In genomic region chr1:21001042-21001441, GRCh38 we compare ENCODE assay signal across 26 cellular contexts.
"Had no signal": no experiment of that assay in that cellular context is flagged by ENCODE, and none has a peak within 500 bp of the region (broad histone marks: within the 10 kb centered on the region; RNA-seq: fewer than 3 reads in every experiment).

No MANE protein-coding gene starts in this region.

- H3K27me3 ChIP-seq: ascending aorta, brain microvascular endothelial cell, heart right ventricle, left lung, pancreas, spleen, testis, transverse colon had no signal

- H3K9me3 ChIP-seq: ascending aorta, heart right ventricle, left lung, mucosa of descending colon, pancreas, spleen, testis, transverse colon had no signal

- H3K27ac ChIP-seq: ascending aorta, brain microvascular endothelial cell, heart right ventricle, left lung, pancreas, spleen, testis, transverse colon had no signal

- H3K36me3 Mint-ChIP-seq: natural killer cell treated with Interleukin-12 subunit alpha and Interleukin-12 subunit beta and Interleukin-15 and Interleukin-18, amount 100 ng/mL, for 72 hours had no signal

- H3K36me3 ChIP-seq: ascending aorta, brain microvascular endothelial cell, pancreas, transverse colon had no signal

- H3K4me3 ChIP-seq: ascending aorta, heart right ventricle, left lung, lung, mucosa of descending colon, pancreas, spleen, testis, transverse colon had no signal

- H3K27me3 Mint-ChIP-seq: activated CD4-positive, alpha-beta T cell treated with anti-CD3 and anti-CD28 coated beads for 36 hours; activated CD8-positive, alpha-beta memory T cell treated with anti-CD3 and anti-CD28 coated beads, Interleukin-2, amount 10 ng/mL, durations not matched to agents 7 days and 5 days; activated naive CD8-positive, alpha-beta T cell treated with anti-CD3 and anti-CD28 coated beads for 36 hours; natural killer cell treated with Interleukin-12 subunit alpha and Interleukin-12 subunit beta and Interleukin-15 and Interleukin-18, amount 100 ng/mL, for 72 hours had no signal

- DNase-seq: activated CD4-positive, alpha-beta T cell treated with anti-CD3 and anti-CD28 coated beads for 36 hours; activated CD4-positive, CD25-positive, alpha-beta regulatory T cell; activated CD8-positive, alpha-beta memory T cell treated with anti-CD3 and anti-CD28 coated beads, Interleukin-2, amount 10 ng/mL, durations not matched to agents 7 days and 5 days; activated CD8-positive, alpha-beta T cell treated with anti-CD3 and anti-CD28 coated beads, Interleukin-2, amount 10 ng/mL, durations not matched to agents 7 days and 5 days; activated naive CD4-positive, alpha-beta T cell treated with anti-CD3 and anti-CD28 coated beads for 36 hours; activated naive CD8-positive, alpha-beta T cell treated with anti-CD3 and anti-CD28 coated beads for 36 hours; activated T-cell treated with anti-CD3 and anti-CD28 coated beads, Interleukin-2, amount 50 U/mL, for 48 hours; brain microvascular endothelial cell; central memory CD4-positive, alpha-beta T cell; endodermal cell; foreskin fibroblast; heart right ventricle; kidney glomerular epithelial cell; left lung; mucosa of descending colon; pancreas; right cardiac atrium; spleen; stimulated activated naive CD4-positive, alpha-beta T cell treated with Interleukin-2 at 50 U/mL for 16 hours; T-helper 1 cell; testis; transverse colon had no signal

- ATAC-seq: activated CD4-positive, alpha-beta T cell treated with anti-CD3 and anti-CD28 coated beads for 36 hours; activated CD8-positive, alpha-beta memory T cell treated with anti-CD3 and anti-CD28 coated beads, Interleukin-2, amount 10 ng/mL, durations not matched to agents 7 days and 5 days; activated CD8-positive, alpha-beta T cell treated with anti-CD3 and anti-CD28 coated beads, Interleukin-2, amount 10 ng/mL, durations not matched to agents 7 days and 5 days; esophagus mucosa; left lung; mucosa of descending colon; natural killer cell treated with Interleukin-12 subunit alpha and Interleukin-12 subunit beta and Interleukin-15 and Interleukin-18, amount 100 ng/mL, for 72 hours; pancreas; right cardiac atrium had no signal

- H3K4me3 Mint-ChIP-seq: activated CD4-positive, alpha-beta T cell treated with anti-CD3 and anti-CD28 coated beads for 36 hours; activated CD8-positive, alpha-beta memory T cell treated with anti-CD3 and anti-CD28 coated beads, Interleukin-2, amount 10 ng/mL, durations not matched to agents 7 days and 5 days; activated CD8-positive, alpha-beta T cell treated with anti-CD3 and anti-CD28 coated beads, Interleukin-2, amount 10 ng/mL, durations not matched to agents 7 days and 5 days; activated naive CD4-positive, alpha-beta T cell treated with anti-CD3 and anti-CD28 coated beads for 36 hours; activated naive CD8-positive, alpha-beta T cell treated with anti-CD3 and anti-CD28 coated beads for 36 hours; endodermal cell; natural killer cell treated with Interleukin-12 subunit alpha and Interleukin-12 subunit beta and Interleukin-15 and Interleukin-18, amount 100 ng/mL, for 72 hours had no signal

- H3K9me3 Mint-ChIP-seq: activated naive CD4-positive, alpha-beta T cell treated with anti-CD3 and anti-CD28 coated beads for 36 hours; activated naive CD8-positive, alpha-beta T cell treated with anti-CD3 and anti-CD28 coated beads for 36 hours; endodermal cell; natural killer cell treated with Interleukin-12 subunit alpha and Interleukin-12 subunit beta and Interleukin-15 and Interleukin-18, amount 100 ng/mL, for 72 hours had no signal

- H3K27ac Mint-ChIP-seq: activated CD4-positive, alpha-beta T cell treated with anti-CD3 and anti-CD28 coated beads for 36 hours; activated CD8-positive, alpha-beta T cell treated with anti-CD3 and anti-CD28 coated beads, Interleukin-2, amount 10 ng/mL, durations not matched to agents 7 days and 5 days; activated naive CD4-positive, alpha-beta T cell treated with anti-CD3 and anti-CD28 coated beads for 36 hours; activated naive CD8-positive, alpha-beta T cell treated with anti-CD3 and anti-CD28 coated beads for 36 hours; endodermal cell had no signal
